In genomic region chr13:79062291-79062690, GRCh38 we compare ENCODE assay signal across 1 cellular context.
TF ChIP-seq lines count a peak whose summit lies in the region.

No MANE protein-coding gene starts in this region.

TF ChIP-seq in H1, 55 proteins besides CTCF, POLR2A, EP300 and RAD21:
- TF ChIP-seq RFX5 (IDR thresholded peaks at IDR 0.05; ENCODE audit: borderline replicate concordance, low read depth, low read length): no peak
- TF ChIP-seq GABPA (IDR thresholded peaks at IDR 0.05; ENCODE audit: borderline replicate concordance, insufficient read depth, low read length): no peak
- TF ChIP-seq TAF7 (optimal IDR thresholded peaks at IDR 0.05; ENCODE audit: borderline replicate concordance, low read depth, low read length): no peak
- TF ChIP-seq KDM1A (IDR thresholded peaks at IDR 0.05; ENCODE audit: borderline replicate concordance, low read length): no peak
- no peak for TF ChIP-seq NANOG (IDR thresholded peaks at IDR 0.05; ENCODE audit: insufficient read depth, low read depth, low read length, poor library complexity, severe bottlenecking)
- TF ChIP-seq E2F6 (IDR thresholded peaks at IDR 0.05): no peak
- TF ChIP-seq, protein P1, sequence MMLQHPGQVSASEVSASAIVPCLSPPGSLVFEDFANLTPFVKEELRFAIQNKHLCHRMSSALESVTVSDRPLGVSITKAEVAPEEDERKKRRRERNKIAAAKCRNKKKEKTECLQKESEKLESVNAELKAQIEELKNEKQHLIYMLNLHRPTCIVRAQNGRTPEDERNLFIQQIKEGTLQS (IDR thresholded peaks at IDR 0.05; ENCODE audit: insufficient read depth, low read depth, low read length): no peak
- TF ChIP-seq RNF2 (IDR thresholded peaks at IDR 0.05; ENCODE audit: borderline replicate concordance, low read depth, low read length, missing control alignments, poor library complexity, severe bottlenecking): no peak
- no peak for TF ChIP-seq GTF2F1 (IDR thresholded peaks at IDR 0.05; ENCODE audit: borderline replicate concordance, low read depth, low read length)
- no peak for TF ChIP-seq CEBPB (IDR thresholded peaks at IDR 0.05; ENCODE audit: low read depth, low read length)
- no peak for TF ChIP-seq EZH2 (IDR thresholded peaks at IDR 0.05; ENCODE audit: low read depth, low read length, severe bottlenecking)
- no peak for TF ChIP-seq ZNF274 (IDR thresholded peaks at IDR 0.05; ENCODE audit: borderline replicate concordance, extremely low read depth, low read length)
- no peak for TF ChIP-seq FOSL1 (IDR thresholded peaks at IDR 0.05; ENCODE audit: insufficient read depth, low read depth, low read length)
- no peak for TF ChIP-seq MAFK (IDR thresholded peaks at IDR 0.05; ENCODE audit: low read depth, low read length)
- TF ChIP-seq EGR1 (IDR thresholded peaks at IDR 0.05; ENCODE audit: borderline replicate concordance, low read depth, low read length): no peak
- no peak for TF ChIP-seq TCF12 (IDR thresholded peaks at IDR 0.05; ENCODE audit: low read depth, low read length)
- no peak for TF ChIP-seq BRCA1 (IDR thresholded peaks at IDR 0.05; ENCODE audit: low read depth, low read length)
- TF ChIP-seq POLR2AphosphoS5 (IDR thresholded peaks at IDR 0.05; ENCODE audit: low read depth, low read length): no peak
- no peak for TF ChIP-seq JUN (IDR thresholded peaks at IDR 0.05; ENCODE audit: low read depth, low read length)
- TF ChIP-seq SIN3A (conservative IDR thresholded peaks at IDR 0.05 in 1 of 2, IDR thresholded peaks at IDR 0.05 in 1 of 2; ENCODE audit: low read depth in 1 of 2, low read length in 2 of 2): no peak
TF ChIP-seq in H1: peak in this region for 0.
